ENCODE assay signal across 15 cellular contexts in the genomic region with DNA sequence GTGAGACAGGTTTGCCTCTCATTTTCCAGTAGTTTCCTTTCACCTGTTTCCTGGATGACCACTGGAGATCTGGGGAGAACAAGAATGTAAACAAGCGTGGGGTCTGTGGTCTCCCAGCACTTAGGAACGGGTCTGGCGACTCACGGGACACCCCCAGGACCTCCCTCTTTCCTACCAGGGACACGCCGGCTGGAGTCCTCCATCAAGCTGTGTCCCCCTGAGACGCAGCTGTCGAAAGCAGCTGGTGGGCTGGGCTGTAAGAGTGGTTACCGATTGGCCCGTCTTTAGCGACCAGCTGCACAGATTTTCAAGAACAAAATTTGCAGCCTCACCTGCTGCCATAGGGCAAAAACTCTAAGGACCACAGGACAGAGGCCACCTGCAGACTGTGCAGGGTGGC. TPM values are rescaled to one million over a fixed set of nuclear protein-coding genes. Genes with fewer than 3 reads are reported as not detected.
"Had no signal": no experiment of that assay in that cellular context is flagged by ENCODE, and none has a peak within 500 bp of the region (broad histone marks: within the 10 kb centered on the region; RNA-seq: fewer than 3 reads in every experiment).

No MANE protein-coding gene starts in this region.

- H3K9me3 Mint-ChIP-seq: activated CD4-positive, alpha-beta T cell treated with anti-CD3 and anti-CD28 coated beads, Interleukin-2, amount 10 ng/mL, durations not matched to agents 24 days and 14 days; activated naive CD8-positive, alpha-beta T cell treated with anti-CD3 and anti-CD28 coated beads, Interleukin-2, amount 10 ng/mL, durations not matched to agents 7 days and 5 days; naive B cell; stimulated activated effector memory CD8-positive, alpha-beta T cell treated with anti-CD3 and anti-CD28 coated beads, Interleukin-12 subunit alpha, Interleukin-12 subunit beta, amount 100 ng/mL, for 72 hours had no signal

- H3K36me3 Mint-ChIP-seq: naive B cell had no signal

- H3K4me1 ChIP-seq: foreskin keratinocyte, tibial artery had no signal

- H3K4me1 Mint-ChIP-seq: activated CD4-positive, alpha-beta T cell treated with anti-CD3 and anti-CD28 coated beads, Interleukin-2, amount 10 ng/mL, durations not matched to agents 24 days and 14 days; stimulated activated effector memory CD8-positive, alpha-beta T cell treated with anti-CD3 and anti-CD28 coated beads, Interleukin-12 subunit alpha, Interleukin-12 subunit beta, amount 100 ng/mL, for 72 hours had no signal

- H3K27me3 Mint-ChIP-seq: activated CD4-positive, alpha-beta T cell treated with anti-CD3 and anti-CD28 coated beads, Interleukin-2, amount 10 ng/mL, durations not matched to agents 24 days and 14 days; activated naive CD8-positive, alpha-beta T cell treated with anti-CD3 and anti-CD28 coated beads, Interleukin-2, amount 10 ng/mL, durations not matched to agents 7 days and 5 days; naive B cell had no signal

- H3K4me3 Mint-ChIP-seq: activated CD4-positive, alpha-beta T cell treated with anti-CD3 and anti-CD28 coated beads, Interleukin-2, amount 10 ng/mL, durations not matched to agents 24 days and 14 days; activated naive CD8-positive, alpha-beta T cell treated with anti-CD3 and anti-CD28 coated beads, Interleukin-2, amount 10 ng/mL, durations not matched to agents 7 days and 5 days; stimulated activated effector memory CD8-positive, alpha-beta T cell treated with anti-CD3 and anti-CD28 coated beads, Interleukin-12 subunit alpha, Interleukin-12 subunit beta, amount 100 ng/mL, for 72 hours had no signal

- H3K27ac Mint-ChIP-seq: activated CD4-positive, alpha-beta T cell treated with anti-CD3 and anti-CD28 coated beads, Interleukin-2, amount 10 ng/mL, durations not matched to agents 24 days and 14 days; activated naive CD8-positive, alpha-beta T cell treated with anti-CD3 and anti-CD28 coated beads, Interleukin-2, amount 10 ng/mL, durations not matched to agents 7 days and 5 days; naive B cell had no signal

- DNase-seq: activated CD4-positive, alpha-beta T cell treated with anti-CD3 and anti-CD28 coated beads, Interleukin-2, amount 10 ng/mL, durations not matched to agents 24 days and 14 days; activated CD4-positive, CD25-positive, alpha-beta regulatory T cell; activated gamma-delta T cell treated with Interleukin-2 at 50 U/mL for 16 hours; activated naive CD8-positive, alpha-beta T cell treated with anti-CD3 and anti-CD28 coated beads, Interleukin-2, amount 10 ng/mL, durations not matched to agents 7 days and 5 days; brain microvascular endothelial cell; effector CD8-positive, alpha-beta T cell; foreskin keratinocyte; midbrain; naive B cell; nucleus accumbens; T-helper 2 cell had no signal

- H3K9me3 ChIP-seq: tibial artery had no signal

- H3K27ac ChIP-seq: brain microvascular endothelial cell, foreskin keratinocyte, tibial artery had no signal

- H3K4me3 ChIP-seq: tibial artery had no signal

- ATAC-seq: foreskin keratinocyte; left cardiac atrium; stimulated activated effector memory CD8-positive, alpha-beta T cell treated with anti-CD3 and anti-CD28 coated beads, Interleukin-12 subunit alpha, Interleukin-12 subunit beta, amount 100 ng/mL, for 72 hours had no signal

- H3K27me3 ChIP-seq: brain microvascular endothelial cell, foreskin keratinocyte, tibial artery had no signal

RNA-seq across cellular contexts. Expression of gene DOK7, which starts 57.2 kb away (rescaled TPM):
- total RNA-seq: activated CD4-positive, alpha-beta T cell treated with anti-CD3 and anti-CD28 coated beads, Interleukin-2, amount 10 ng/mL, durations not matched to agents 24 days and 14 days; activated naive CD8-positive, alpha-beta T cell treated with anti-CD3 and anti-CD28 coated beads, Interleukin-2, amount 10 ng/mL, durations not matched to agents 7 days and 5 days; lung microvascular endothelial cell had no signal
